Comparison of ENCODE assay signal across 8 cellular contexts in the genomic region with DNA sequence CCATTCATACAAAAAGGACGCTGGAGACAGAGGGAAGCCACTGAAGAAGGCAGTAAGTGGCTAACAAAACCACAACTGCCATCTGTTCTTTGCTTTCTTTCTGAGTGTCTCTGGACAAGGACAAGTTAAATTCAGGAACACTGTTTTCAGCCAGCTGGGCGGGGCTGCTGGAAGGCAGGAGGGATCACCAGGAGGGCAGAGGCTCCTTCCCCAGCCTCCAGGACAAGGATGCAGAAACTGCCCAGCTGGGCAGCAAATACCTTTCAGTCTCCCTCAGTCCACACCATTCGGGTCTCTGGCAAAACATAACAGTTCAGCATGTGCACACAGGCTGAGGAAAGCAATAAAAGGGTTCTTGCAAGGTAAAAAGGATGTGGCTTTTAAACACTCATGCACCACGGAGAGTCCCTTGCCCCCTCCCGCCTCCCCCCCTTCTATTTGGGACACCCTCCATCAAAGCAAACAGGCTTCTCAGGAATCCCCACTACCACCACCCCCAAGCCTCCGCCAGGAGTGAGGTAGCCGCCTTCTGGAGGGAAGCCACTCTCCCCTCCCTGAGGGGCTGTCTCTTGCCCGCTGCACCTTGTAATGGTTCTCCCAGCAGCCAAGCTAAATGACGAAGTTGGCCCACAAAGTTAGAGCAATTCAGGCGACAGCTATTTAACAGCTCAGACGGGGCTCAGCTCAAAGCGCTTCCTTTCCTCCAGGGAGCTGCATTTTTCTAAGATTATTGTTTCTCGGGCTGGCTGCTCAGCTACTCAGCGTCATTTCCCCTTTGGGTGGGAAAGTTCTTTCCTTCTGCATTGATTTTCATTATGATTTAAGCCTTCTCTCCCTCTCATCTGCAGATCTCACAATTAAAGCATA. TPM values are rescaled to one million over a fixed set of nuclear protein-coding genes. Genes with fewer than 3 reads are reported as not detected.
DNase-seq lines count a peak whose midpoint lies in the region; TF ChIP-seq lines count a peak whose summit lies in the region.

No MANE protein-coding gene starts in this region.

- H3K4me3 ChIP-seq in esophagus muscularis mucosa: peak overlapping the region; percentile 80 to 86 (median 84)
- peak overlapping the region; percentile 29 for H3K4me3 ChIP-seq in neuron (ENCODE audit: low read length)

- CTCF ChIA-PET in HEK293T (lab: Yijun Ruan, JAX): interaction anchor here (0.7 kb wide), 1 partner anchor 419 kb away, joined by 4 read pairs; no protein-coding TSS in a partner anchor

- DNase-seq in DMS79 treated with DMSO at 0.1 percent for 48 hours (lab: John Stamatoyannopoulos, UW): peak; percentile 72
- DNase-seq in NCI-H128 (lab: John Stamatoyannopoulos, UW; ENCODE audit: unreplicated experiment): peak; percentile 22
- DNase-seq in activated CD8-positive, alpha-beta memory T cell treated with anti-CD3 and anti-CD28 coated beads, Interleukin-2, amount 50 U/mL, for 24 hours (ENCODE audit: extremely low read depth): peak; percentile 20
- DNase-seq in esophagus muscularis mucosa (ENCODE audit: extremely low spot score): no peak
- DNase-seq in substantia nigra (lab: John Stamatoyannopoulos, UW): peak in 18 of 49 donors; percentile 19 to 52 (median 32)
- no peak for DNase-seq in HEK293T (ENCODE audit: extremely low spot score)
- DNase-seq in erythroblast (lab: John Stamatoyannopoulos, UW): no peak

- peak overlapping the region; percentile 95 to 96 (median 96) for H3K27ac ChIP-seq in esophagus muscularis mucosa (replicated peaks in 1 of 4)
- H3K27ac ChIP-seq in substantia nigra (ENCODE audit: low read depth, low read length, poor library complexity, severe bottlenecking): peak overlapping the region; percentile 85

- intact Hi-C loops in esophagus muscularis mucosa (cut with DNase I): loop anchor here (10.0 kb wide), 1 partner anchor 323 kb away; a partner anchor contains a TSS

- POLR2A ChIA-PET in HEK293T (lab: Yijun Ruan, JAX): interaction anchor here (0.9 to 1.4 kb wide), 3 partner anchors 9 to 27 kb away, joined by 3 to 4 read pairs (median 4); no protein-coding TSS in a partner anchor

- H3K36me3 ChIP-seq in esophagus muscularis mucosa (peaks cover 0 to 9% (median 0%) of the 10 kb centered on the region in 4 donors), neuron (ENCODE audit: insufficient read depth, low read length) (no peaks in the 10 kb centered on the region)

- TF ChIP-seq POLR2A in esophagus muscularis mucosa (IDR thresholded peaks at IDR 0.05; ENCODE audit: low read depth) (no peak), erythroblast (IDR thresholded peaks at IDR 0.05; ENCODE audit: low read length) (no peak)

- no peaks in the 10 kb centered on the region for H3K27me3 ChIP-seq in esophagus muscularis mucosa
- H3K27me3 ChIP-seq in neuron (ENCODE audit: insufficient read depth, low read length): no peaks in the 10 kb centered on the region

- H3K4me1 ChIP-seq in esophagus muscularis mucosa (peaks cover 81 to 83% (median 82%) of the 10 kb centered on the region in 4 donors), neuron (ENCODE audit: insufficient read depth, low read length) (peaks cover 53% of the 10 kb centered on the region)

- TF ChIP-seq CTCF in esophagus muscularis mucosa (IDR thresholded peaks at IDR 0.05): no peak

- TF ChIP-seq EP300 in esophagus muscularis mucosa (IDR thresholded peaks at IDR 0.05): no peak

- peak overlapping the region; percentile 4 for H2AFZ ChIP-seq in neuron (ENCODE audit: low read depth, low read length)

- H3K9me3 ChIP-seq in esophagus muscularis mucosa (no peaks in the 10 kb centered on the region), neuron (ENCODE audit: low read length) (no peaks in the 10 kb centered on the region)

- WGBS in esophagus muscularis mucosa: 4% methylated on average over 12 of the region's 14 CpGs

TF ChIP-seq in HEK293T, 16 proteins besides CTCF, POLR2A, EP300 and RAD21:
- TF ChIP-seq FOXM1 (IDR thresholded peaks at IDR 0.05; ENCODE audit: borderline replicate concordance) (no peak), SP1 (IDR thresholded peaks at IDR 0.05) (no peak), L3MBTL2 (conservative IDR thresholded peaks at IDR 0.05) (no peak), FOXA1 (IDR thresholded peaks at IDR 0.05) (no peak), ELF4 (IDR thresholded peaks at IDR 0.05) (no peak), LEF1 (IDR thresholded peaks at IDR 0.05; ENCODE audit: borderline replicate concordance) (no peak), TARDBP (IDR thresholded peaks at IDR 0.05) (no peak)

RNA-seq across cellular contexts. Expression of a gene that starts 3.8 kb away (rescaled TPM):
- 10 to 100 TPM; 47.8 to 91.7 (median 76.8) TPM for total RNA-seq in esophagus muscularis mucosa

Comparison
In these comparisons a context has a peak if more than half of its experiments do, and no peak if none do; other contexts are left out.
1. DNase-seq: peak in DMS79 treated with DMSO at 0.1 percent for 48 hours (single experiment), NCI-H128 (single experiment) and activated CD8-positive, alpha-beta memory T cell treated with anti-CD3 and anti-CD28 coated beads, Interleukin-2, amount 50 U/mL, for 24 hours (single experiment); none in esophagus muscularis mucosa (single experiment), HEK293T (single experiment) and erythroblast (0 of 2).